In the genomic region with DNA sequence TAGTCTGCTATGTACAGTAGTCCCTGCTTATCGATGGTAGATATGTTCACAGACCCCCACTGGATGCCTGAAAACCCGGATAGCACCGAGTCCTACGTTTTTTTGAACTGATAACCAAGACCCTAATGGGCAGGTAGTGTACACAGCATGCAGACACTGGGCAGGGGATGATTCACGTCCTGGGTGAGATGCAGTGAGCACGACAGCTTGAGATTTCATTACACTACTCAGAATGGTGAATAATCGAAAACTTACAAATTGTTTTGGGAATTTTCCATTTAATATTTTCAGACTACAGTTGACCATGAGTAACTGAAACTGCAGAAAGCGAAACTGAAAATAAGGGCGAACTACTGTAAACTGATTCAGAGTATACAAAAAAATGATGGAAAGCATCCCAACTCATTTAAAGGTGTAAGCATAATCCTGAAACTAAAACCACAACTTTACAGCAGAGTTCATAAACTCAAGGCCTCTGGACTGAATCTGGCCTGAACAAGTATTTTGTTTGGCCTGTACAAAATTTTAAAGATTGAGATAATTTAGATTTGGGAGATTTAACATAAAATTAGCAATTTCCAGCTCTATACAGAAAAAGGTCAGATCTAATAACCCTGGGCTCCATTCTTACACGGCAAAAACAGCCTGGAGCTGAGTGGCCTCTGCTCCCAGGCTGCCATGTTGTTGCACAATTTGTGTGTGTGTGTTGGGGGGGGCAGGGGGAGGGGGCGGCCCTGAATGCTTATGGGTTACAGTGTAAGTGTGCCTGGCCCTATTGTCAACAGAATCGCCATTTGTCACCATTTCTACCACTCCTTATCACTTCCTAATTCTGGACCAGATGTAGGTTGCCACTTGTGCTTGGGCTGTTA, we compare ENCODE assay signal across 7 cellular contexts. TPM values are rescaled to one million over a fixed set of nuclear protein-coding genes. Genes with fewer than 3 reads are reported as not detected.
A peak's percentile ranks its signal among the peaks of the same experiment; 100 is the strongest.
DNase-seq lines count a peak whose midpoint lies in the region; ATAC-seq, FAIRE-seq and TF ChIP-seq lines count a peak whose summit lies in the region.

No MANE protein-coding gene starts in this region.

- ATAC-seq in GM21717 (IDR thresholded peaks at IDR 0.05; ENCODE audit: unreplicated experiment) (peak; percentile 58), GM21576 (IDR thresholded peaks at IDR 0.05; ENCODE audit: unreplicated experiment) (no peak)

- DNase-seq in Peyer's patch: no peak
- peak; percentile 54 for DNase-seq in mammary epithelial cell
- peak; percentile 72 for DNase-seq in mesenchymal stem cell
- no peak for DNase-seq in thyroid gland
- no peak for DNase-seq in urothelium cell line (ENCODE audit: low spot score)

- H3K23ac ChIP-seq in mesenchymal stem cell (ENCODE audit: low read length in 2 of 2): no peak overlapping the region

- H3K4ac ChIP-seq in mesenchymal stem cell (ENCODE audit: low read depth in 1 of 2, low read length in 2 of 2): no peak overlapping the region

- H4K20me1 ChIP-seq in mammary epithelial cell (ENCODE audit: insufficient read depth, low read length): no peaks in the 10 kb centered on the region

- H3K27ac ChIP-seq in Peyer's patch: peak overlapping the region; percentile 10 to 68 (median 46)
- peak overlapping the region; percentile 73 for H3K27ac ChIP-seq in mammary epithelial cell (ENCODE audit: insufficient read depth, low read depth, low read length)
- peak overlapping the region; percentile 38 for H3K27ac ChIP-seq in mesenchymal stem cell (ENCODE audit: low read length, poor library complexity, severe bottlenecking)
- H3K27ac ChIP-seq in thyroid gland: peak overlapping the region in 2 of 3 donors; percentile 10 to 36

- H4K91ac ChIP-seq in mesenchymal stem cell (ENCODE audit: low read length): peak overlapping the region; percentile 15

- H3K4me2 ChIP-seq in mammary epithelial cell (ENCODE audit: insufficient read depth, low read depth, low read length) (peak overlapping the region; percentile 81), mesenchymal stem cell (ENCODE audit: low read length, poor library complexity, severe bottlenecking) (peak overlapping the region; percentile 34)

- intact Hi-C loops in mammary epithelial cell (cut with micrococcal nuclease) (no loop called here), thyroid gland (cut with DNase I) (no loop called here)

- no peak for FAIRE-seq in urothelium cell line (lab: Jason Lieb, UNC)

- no peak for TF ChIP-seq POLR2A in Peyer's patch (IDR thresholded peaks at IDR 0.05)
- TF ChIP-seq POLR2A in thyroid gland (IDR thresholded peaks at IDR 0.05): no peak

- dilution Hi-C loops in mammary epithelial cell (cut with HindIII; ENCODE audit: low sequenced_read_pairs): no loop called here

- TF ChIP-seq CTCF in Peyer's patch (IDR thresholded peaks at IDR 0.05) (no peak), mammary epithelial cell (conservative IDR thresholded peaks at IDR 0.05 in 1 of 2, IDR thresholded peaks at IDR 0.05 in 1 of 2; ENCODE audit: extremely low read depth in 1 of 2, insufficient read depth in 1 of 2, low read depth in 1 of 2, low read length in 2 of 2) (no peak), thyroid gland (IDR thresholded peaks at IDR 0.05) (no peak)

- peaks cover 0 to 7% (median 0%) of the 10 kb centered on the region in 4 donors for H3K4me1 ChIP-seq in Peyer's patch
- peaks cover 6% of the 10 kb centered on the region for H3K4me1 ChIP-seq in mammary epithelial cell (ENCODE audit: insufficient read depth, low read length)
- H3K4me1 ChIP-seq in mesenchymal stem cell (ENCODE audit: control insufficient read depth, insufficient read depth, low read depth, low read length): peaks cover 2% of the 10 kb centered on the region
- H3K4me1 ChIP-seq in thyroid gland: no peaks in the 10 kb centered on the region

- H3K79me2 ChIP-seq in mammary epithelial cell (ENCODE audit: insufficient read depth, low read length): no peaks in the 10 kb centered on the region

- no peak overlapping the region for H2BK12ac ChIP-seq in mesenchymal stem cell (ENCODE audit: low read length in 2 of 2)

- no peak overlapping the region for H2AK5ac ChIP-seq in mesenchymal stem cell (ENCODE audit: low read length, severe bottlenecking)

- H2AFZ ChIP-seq in mammary epithelial cell (ENCODE audit: low read depth, low read length) (peak overlapping the region; percentile 59), mesenchymal stem cell (ENCODE audit: low read depth, low read length) (no peak overlapping the region)

- no peaks in the 10 kb centered on the region for H3K9me3 ChIP-seq in Peyer's patch
- no peaks in the 10 kb centered on the region for H3K9me3 ChIP-seq in mammary epithelial cell (replicated peaks; ENCODE audit: insufficient read depth, low read length)
- H3K9me3 ChIP-seq in mesenchymal stem cell (ENCODE audit: control insufficient read depth, low read length): no peaks in the 10 kb centered on the region
- no peaks in the 10 kb centered on the region for H3K9me3 ChIP-seq in thyroid gland

- H3K27me3 ChIP-seq in Peyer's patch (no peaks in the 10 kb centered on the region), mammary epithelial cell (ENCODE audit: insufficient read depth, low read length) (no peaks in the 10 kb centered on the region), mesenchymal stem cell (ENCODE audit: control insufficient read depth in 1 of 2, insufficient read depth in 1 of 2, low read length in 2 of 2) (no peaks in the 10 kb centered on the region), thyroid gland (no peaks in the 10 kb centered on the region)

- CTCF ChIA-PET in mammary epithelial cell (lab: Charles Lee; ENCODE audit: low non-redundant PET): no interaction called here

- H3K14ac ChIP-seq in mesenchymal stem cell (ENCODE audit: low read length in 2 of 2): no peak overlapping the region

- peak overlapping the region; percentile 77 for H4K8ac ChIP-seq in mesenchymal stem cell (ENCODE audit: low read length)

- H2BK15ac ChIP-seq in mesenchymal stem cell (ENCODE audit: low read depth, poor library complexity, severe bottlenecking): no peak overlapping the region

- in situ Hi-C loops in mammary epithelial cell (cut with MboI; ENCODE audit: low sequenced_read_pairs in 2 of 2): no loop called here

- WGBS in mammary epithelial cell (ENCODE audit: low coverage, missing lambda C conversion rate): 42% methylated on average over 12 of the region's 12 CpGs
- WGBS in mesenchymal stem cell: 92% methylated on average over 8 of the region's 12 CpGs
- 62 to 67% methylated on average over 12 of the region's 12 CpGs for whole genome bisulfite sequencing in thyroid gland, 2 donors

- no peak overlapping the region for H2BK120ac ChIP-seq in mesenchymal stem cell (ENCODE audit: low read depth, low read length)

- H3K36me3 ChIP-seq in Peyer's patch (no peaks in the 10 kb centered on the region), mammary epithelial cell (ENCODE audit: insufficient read depth, low read length) (no peaks in the 10 kb centered on the region), mesenchymal stem cell (ENCODE audit: control insufficient read depth in 1 of 2, insufficient read depth in 2 of 2, low read depth in 1 of 2, low read length in 2 of 2) (peaks cover 0 to 50% of the 10 kb centered on the region in 2 experiments), thyroid gland (no peaks in the 10 kb centered on the region)

- peak overlapping the region in 3 of 4 donors; percentile 7 to 42 (median 37) for H3K4me3 ChIP-seq in Peyer's patch
- H3K4me3 ChIP-seq in mammary epithelial cell (replicated peaks in 1 of 3; ENCODE audit: insufficient read depth in 1 of 3, low read depth in 2 of 3, low read length in 3 of 3): peak overlapping the region; percentile 29 to 34 (median 29)
- H3K4me3 ChIP-seq in mesenchymal stem cell (ENCODE audit: insufficient read depth in 1 of 2, low read depth in 1 of 2, low read length in 2 of 2): peak overlapping the region in 1 of 2 experiments; percentile 73
- H3K4me3 ChIP-seq in thyroid gland (replicated peaks in 1 of 3): no peak overlapping the region

- H3K9ac ChIP-seq in mammary epithelial cell (ENCODE audit: insufficient read depth, low read length) (peak overlapping the region; percentile 62), mesenchymal stem cell (ENCODE audit: low read length) (peak overlapping the region; percentile 91)

- H3K79me1 ChIP-seq in mesenchymal stem cell (replicated peaks; ENCODE audit: low read length, poor library complexity, severe bottlenecking): peaks cover 6% of the 10 kb centered on the region

- BruUV-seq in mammary epithelial cell (replicated peaks; lab: Mats Ljungman, UMichigan): no TSS peak

- H3K18ac ChIP-seq in mesenchymal stem cell (ENCODE audit: low read depth in 1 of 2, low read length in 2 of 2): no peak overlapping the region

- H2BK5ac ChIP-seq in mesenchymal stem cell (ENCODE audit: low read depth, low read length, poor library complexity, severe bottlenecking): no peak overlapping the region

RNA-seq across cellular contexts. Expression of a gene that starts 34.9 kb away (rescaled TPM):
- total RNA-seq in Peyer's patch: 1 to 10 TPM; 4.5 to 6.0 (median 5.7) TPM
- 10 to 100 TPM in 1 of 2 donors, 1 to 10 TPM in 1; 8.8 to 13.5 TPM for total RNA-seq in mammary epithelial cell
- 5.9 TPM for polyA plus RNA-seq in mammary epithelial cell
- 15.0 TPM for polyA minus RNA-seq in mammary epithelial cell
- 57.4 TPM for polyA plus RNA-seq in mesenchymal stem cell (2013, experiment 1 of 2)
- polyA plus RNA-seq in mesenchymal stem cell (2013, experiment 2 of 2): 56.4 TPM
- total RNA-seq in thyroid gland: 10 to 100 TPM; 21.7 to 32.6 (median 30.9) TPM

Comparison
In these comparisons a context has a peak if more than half of its experiments do, and no peak if none do; other contexts are left out.
1. DNase-seq: peak in mammary epithelial cell (single experiment) and mesenchymal stem cell (single experiment); none in Peyer's patch (0 of 3), thyroid gland (0 of 2) and urothelium cell line (single experiment).
2. H3K27ac ChIP-seq: peak in every context shown above with its lines; median percentile 73 in mammary epithelial cell; 46 in Peyer's patch; 38 in mesenchymal stem cell; 23 in thyroid gland.
3. H3K4me3 ChIP-seq: peak in Peyer's patch (3 of 4) and mammary epithelial cell (3 of 3); none in thyroid gland (0 of 3).